In genomic region chr11:12211331-12212065, GRCh38 we compare ENCODE assay signal across 24 cellular contexts.
DNase-seq lines count a peak whose midpoint lies in the region; ATAC-seq, FAIRE-seq and TF ChIP-seq lines count a peak whose summit lies in the region.
"Had no signal": no experiment of that assay in that cellular context is flagged by ENCODE, and none has a peak within 500 bp of the region (broad histone marks: within the 10 kb centered on the region; RNA-seq: fewer than 3 reads in every experiment).

No MANE protein-coding gene starts in this region.

- TF ChIP-seq POLR2A in GM12891 (IDR thresholded peaks at IDR 0.05; ENCODE audit: low read depth, low read length) (no peak), erythroblast (IDR thresholded peaks at IDR 0.05; ENCODE audit: low read length) (no peak)

- DNase-seq in Caco-2, result no peak
- peak; percentile 54 for DNase-seq in NCI-H69 (lab: John Stamatoyannopoulos, UW)
- DNase-seq in immature natural killer cell, result no peak
- no peak for DNase-seq in GM12891 (ENCODE audit: insufficient read length, low spot score)
- DNase-seq in erythroblast (lab: John Stamatoyannopoulos, UW), result no peak
- no peak for DNase-seq in caudate nucleus (lab: John Stamatoyannopoulos, UW)
- DNase-seq: activated B cell treated with CpG ODN at 0.5 μM for 24 hours; amniotic stem cell; CD4-positive, alpha-beta T cell; effector CD8-positive, alpha-beta T cell; GM23248; head of caudate nucleus; NCI-H187 treated with DMSO at 0.1 percent for 48 hours; NCI-H524 treated with DMSO at 0.1 percent for 48 hours; OCI-M1; retina; SHP77 treated with DMSO at 0.1 percent for 48 hours; stomach; uterus had no signal

- peaks cover 43% of the 10 kb centered on the region for H3K4me1 ChIP-seq in Caco-2

- H3K27ac ChIP-seq in caudate nucleus (ENCODE audit: low read depth, low read length), result no peak overlapping the region
- H3K27ac ChIP-seq: GM23248, neutrophil, uterus had no signal

- TF ChIP-seq CTCF in Caco-2 (IDR thresholded peaks at IDR 0.05; ENCODE audit: insufficient read depth in 1 of 2, low read depth in 1 of 2, low read length in 1 of 2, severe bottlenecking in 1 of 2, unreplicated experiment in 1 of 2), result no peak

- H3K4me3 ChIP-seq in Caco-2 (ENCODE audit: low read depth, low read length), result no peak overlapping the region
- H3K4me3 ChIP-seq: GM23248, stomach, uterus had no signal

- intact Hi-C loops in Caco-2 (cut with micrococcal nuclease; ENCODE audit: unreplicated experiment), result no loop called here

- H3K4me3 Mint-ChIP-seq in Caco-2 (ENCODE audit: unreplicated experiment) (no peak overlapping the region), immature natural killer cell (no peak overlapping the region)
- H3K4me3 Mint-ChIP-seq: activated B cell treated with CpG ODN at 0.5 μM for 24 hours; CD4-positive, alpha-beta T cell; T-helper 2 cell treated with Interferon-gamma antibody and Interleukin-4, amounts not matched to agents 5 μg/mL and 100 μg/mL, for 36 hours had no signal

- H3K4me1 Mint-ChIP-seq in Caco-2 (ENCODE audit: low read depth, unreplicated experiment), result peaks cover 41% of the 10 kb centered on the region
- H3K4me1 Mint-ChIP-seq in immature natural killer cell, result peaks cover 26 to 29% of the 10 kb centered on the region in 2 donors

- H3K27me3 ChIP-seq in Caco-2 (replicated peaks; ENCODE audit: control insufficient read depth, insufficient read depth, low read length), result no peaks in the 10 kb centered on the region
- H3K27me3 ChIP-seq: neutrophil, stomach, uterus had no signal

- H3K36me3 ChIP-seq in Caco-2 (ENCODE audit: control insufficient read depth, insufficient read depth, low read length), result peaks cover 10% of the 10 kb centered on the region
- H3K36me3 ChIP-seq: uterus had no signal

- no peaks in the 10 kb centered on the region for H3K9me3 Mint-ChIP-seq in Caco-2 (ENCODE audit: unreplicated experiment)
- H3K9me3 Mint-ChIP-seq in immature natural killer cell, result peaks cover 0 to 3% (median 0%) of the 10 kb centered on the region in 6 donors
- H3K9me3 Mint-ChIP-seq: activated B cell treated with CpG ODN at 0.5 μM for 24 hours; CD4-positive, alpha-beta T cell; T-helper 2 cell treated with Interferon-gamma antibody and Interleukin-4, amounts not matched to agents 5 μg/mL and 100 μg/mL, for 36 hours had no signal

- H3K27me3 Mint-ChIP-seq in Caco-2 (ENCODE audit: insufficient read depth, unreplicated experiment) (no peaks in the 10 kb centered on the region), immature natural killer cell (ENCODE audit: low read depth in 3 of 3) (peaks cover 7 to 10% (median 9%) of the 10 kb centered on the region in 3 donors)
- H3K27me3 Mint-ChIP-seq: CD4-positive, alpha-beta T cell had no signal

- BruUV-seq in Caco-2 (replicated peaks; lab: Mats Ljungman, UMichigan), result no TSS peak

- H3K27ac Mint-ChIP-seq in Caco-2 (ENCODE audit: unreplicated experiment) (peak overlapping the region; percentile 79), immature natural killer cell (peak overlapping the region in 4 of 6 donors; percentile 9 to 84 (median 70))
- H3K27ac Mint-ChIP-seq: activated B cell treated with CpG ODN at 0.5 μM for 24 hours; CD4-positive, alpha-beta T cell; T-helper 2 cell treated with Interferon-gamma antibody and Interleukin-4, amounts not matched to agents 5 μg/mL and 100 μg/mL, for 36 hours had no signal

- CTCF ChIA-PET in Caco-2 (lab: Charles Lee), result no interaction called here

- H3K36me3 Mint-ChIP-seq in Caco-2 (ENCODE audit: insufficient read depth, unreplicated experiment) (peaks cover 100% of the 10 kb centered on the region), immature natural killer cell (peaks cover 33 to 58% (median 43%) of the 10 kb centered on the region in 3 donors)

- POLR2A ChIA-PET in Caco-2 (lab: Charles Lee), result no interaction called here

- FAIRE-seq in GM12891 (lab: Jason Lieb, UNC), result no peak
- FAIRE-seq: HepG2 had no signal

- ATAC-seq in GM19023 (IDR thresholded peaks at IDR 0.05; ENCODE audit: unreplicated experiment) (peak; percentile 50), HG03280 (IDR thresholded peaks at IDR 0.05; ENCODE audit: unreplicated experiment) (no peak)
- ATAC-seq: HepG2 had no signal

- no peaks in the 10 kb centered on the region for H3K9me3 ChIP-seq in Caco-2
- H3K9me3 ChIP-seq: neutrophil, stomach, uterus had no signal

TF ChIP-seq in GM12891, 5 proteins besides CTCF, POLR2A, EP300 and RAD21:
- TF ChIP-seq POLR2AphosphoS5 (IDR thresholded peaks at IDR 0.05; ENCODE audit: low read depth, low read length) (no peak), POU2F2 (IDR thresholded peaks at IDR 0.05; ENCODE audit: low read depth, low read length) (no peak), SPI1 (IDR thresholded peaks at IDR 0.05; ENCODE audit: low read depth, low read length) (no peak), PAX5 (IDR thresholded peaks at IDR 0.05; ENCODE audit: insufficient read depth, low read length, severe bottlenecking) (no peak), TAF1 (IDR thresholded peaks at IDR 0.05; ENCODE audit: low read depth, low read length) (no peak)
TF ChIP-seq in GM12891: peak in this region for 0.
